In genomic region chr6:170257376-170257775, GRCh38 we compare ENCODE assay signal across 19 cellular contexts. TPM values are rescaled to one million over a fixed set of nuclear protein-coding genes. Genes with fewer than 3 reads are reported as not detected.
"Had no signal": no experiment of that assay in that cellular context is flagged by ENCODE, and none has a peak within 500 bp of the region (broad histone marks: within the 10 kb centered on the region; RNA-seq: fewer than 3 reads in every experiment).

No MANE protein-coding gene starts in this region.

- H3K9me3 ChIP-seq: ascending aorta, lower lobe of right lung, stomach had no signal

- H3K36me3 ChIP-seq: ascending aorta, lower lobe of right lung, stomach had no signal

- ATAC-seq: activated CD8-positive, alpha-beta T cell treated with anti-CD3 and anti-CD28 coated beads for 36 hours; activated T-helper 17 cell treated with anti-CD3 and anti-CD28 coated beads, Interleukin-2, amount 50 U/mL, for 72 hours; left colon; lower lobe of right lung; stimulated activated effector memory CD8-positive, alpha-beta T cell treated with anti-CD3 and anti-CD28 coated beads, Interleukin-12 subunit alpha, Interleukin-12 subunit beta, amount 100 ng/mL, for 72 hours had no signal

- H3K4me3 ChIP-seq: ascending aorta, lower lobe of right lung, smooth muscle cell, stomach had no signal

- H3K4me1 ChIP-seq: ascending aorta, lower lobe of right lung, stomach had no signal

- H3K27ac ChIP-seq: ascending aorta, lower lobe of right lung had no signal

- DNase-seq: activated B cell treated with CpG ODN at 0.5 μM for 24 hours; activated CD4-positive, alpha-beta T cell treated with anti-CD3 and anti-CD28 coated beads, Interleukin-2, amount 10 ng/mL, durations not matched to agents 24 days and 14 days; activated CD8-positive, alpha-beta T cell treated with anti-CD3 and anti-CD28 coated beads for 36 hours; activated naive CD4-positive, alpha-beta T cell treated with anti-CD3 and anti-CD28 coated beads for 36 hours; activated T-cell treated with anti-CD3 and anti-CD28 coated beads, Interleukin-2, amount 50 U/mL, for 1 hour; cortex of kidney; erythroblast; foreskin melanocyte; glutamatergic neuron; hippocampal formation; lower lobe of right lung; stimulated activated CD4-positive, alpha-beta T cell treated with anti-CD3 and anti-CD28 coated beads, Interleukin-4, amount 100 ng/mL, for 24 hours; stomach; trophoblast cell had no signal

- H3K27me3 ChIP-seq: ascending aorta had no signal

RNA-seq across cellular contexts. Expression of gene DLL1, which starts 33.5 kb away (rescaled TPM):
- total RNA-seq: activated CD4-positive, alpha-beta T cell treated with anti-CD3 and anti-CD28 coated beads, Interleukin-2, amount 10 ng/mL, durations not matched to agents 24 days and 14 days had no signal
